In the genomic region with DNA sequence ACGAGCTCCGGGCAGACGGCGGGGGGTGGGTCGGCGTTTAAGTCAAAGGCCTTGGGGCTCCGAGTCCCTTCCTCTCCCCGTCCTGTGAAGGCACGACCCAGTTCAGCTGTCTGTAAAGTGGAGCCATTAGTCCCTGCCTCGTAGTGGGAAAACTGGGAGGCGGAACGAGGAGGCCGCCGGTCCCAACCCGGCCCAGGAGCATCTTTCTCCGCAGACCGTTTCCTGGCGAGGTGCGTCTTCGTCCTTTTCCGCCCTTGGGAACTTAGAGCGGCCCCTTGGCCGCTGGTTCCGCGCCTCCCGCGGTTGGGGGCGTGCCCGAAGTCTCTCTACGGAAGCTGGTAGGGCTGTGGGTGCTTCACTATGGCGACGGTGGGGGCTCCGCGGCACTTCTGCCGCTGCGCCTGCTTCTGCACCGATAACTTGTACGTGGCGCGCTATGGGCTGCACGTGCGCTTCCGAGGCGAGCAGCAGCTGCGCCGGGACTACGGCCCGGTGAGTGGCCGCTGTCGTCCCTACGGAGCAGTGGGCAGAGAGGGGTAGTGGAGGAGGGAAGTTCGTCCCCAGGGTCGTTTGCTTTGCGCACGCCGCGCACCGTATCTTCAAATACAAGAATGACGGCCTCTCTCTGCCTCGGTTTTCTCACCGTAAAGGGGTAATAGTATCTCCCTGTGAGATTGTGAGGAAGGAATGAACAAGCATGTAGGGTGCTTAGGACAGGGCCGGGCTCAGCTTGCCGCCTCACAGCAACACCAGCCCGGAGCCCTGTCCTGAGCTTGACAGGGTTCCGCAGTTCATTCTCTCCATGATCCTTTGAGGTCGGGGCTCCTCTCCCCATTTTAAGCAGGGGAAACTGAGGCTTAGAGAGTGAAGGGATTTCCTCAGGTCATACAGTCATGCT, we compare ENCODE assay signal across 1 cellular context.
TF ChIP-seq lines count a peak whose summit lies in the region.

A gene (plus strand): TSS at position 353 of the 898 bp plus-strand sequence. CDS start 8 bp downstream, at position 361.

TF ChIP-seq in HEK293, 187 proteins besides CTCF, POLR2A, EP300 and RAD21 (continued from another document):
- TF ChIP-seq, protein P1, sequence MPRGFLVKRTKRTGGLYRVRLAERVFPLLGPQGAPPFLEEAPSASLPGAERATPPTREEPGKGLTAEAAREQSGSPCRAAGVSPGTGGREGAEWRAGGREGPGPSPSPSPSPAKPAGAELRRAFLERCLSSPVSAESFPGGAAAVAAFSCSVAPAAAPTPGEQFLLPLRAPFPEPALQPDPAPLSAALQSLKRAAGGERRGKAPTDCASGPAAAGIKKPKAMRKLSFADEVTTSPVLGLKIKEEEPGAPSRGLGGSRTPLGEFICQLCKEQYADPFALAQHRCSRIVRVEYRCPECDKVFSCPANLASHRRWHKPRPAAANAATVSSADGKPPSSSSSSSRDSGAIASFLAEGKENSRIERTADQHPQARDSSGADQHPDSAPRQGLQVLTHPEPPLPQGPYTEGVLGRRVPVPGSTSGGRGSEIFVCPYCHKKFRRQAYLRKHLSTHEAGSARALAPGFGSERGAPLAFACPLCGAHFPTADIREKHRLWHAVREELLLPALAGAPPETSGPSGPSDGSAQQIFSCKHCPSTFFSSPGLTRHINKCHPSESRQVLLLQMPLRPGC (tag by site-specific recombination; IDR thresholded peaks at IDR 0.05), result no peak
- TF ChIP-seq ZNF341 (tag by site-specific recombination; IDR thresholded peaks at IDR 0.05; ENCODE audit: low read depth) (no peak; the same call in 1 of the 2 replicates), IKZF3 (tag by site-specific recombination; IDR thresholded peaks at IDR 0.05) (0 out of 2 replicates have a peak, but pooled peaks have one; percentile 23), ZBTB17 (tag by site-specific recombination; IDR thresholded peaks at IDR 0.05) (peak; percentile 64), GLIS1 (tag by site-specific recombination; IDR thresholded peaks at IDR 0.05) (peak; percentile 80), ZBTB21 (tag by site-specific recombination; IDR thresholded peaks at IDR 0.05) (0 out of 2 replicates have a peak, but pooled peaks have one; percentile 19), ZXDB (tag by site-specific recombination; IDR thresholded peaks at IDR 0.05) (peak; percentile 66; the same call in 1 of the 2 replicates), ZNF707 (tag by site-specific recombination; IDR thresholded peaks at IDR 0.05) (no peak)
TF ChIP-seq in HEK293: peak in this region for 32.
